Comparison of ENCODE assay signal across 22 cellular contexts in genomic region chr15:67022587-67022986, GRCh38.
"Had no signal": no experiment of that assay in that cellular context is flagged by ENCODE, and none has a peak within 500 bp of the region (broad histone marks: within the 10 kb centered on the region; RNA-seq: fewer than 3 reads in every experiment).

No MANE protein-coding gene starts in this region.

- FAIRE-seq: RCC 7860 had no signal

- H3K9me3 ChIP-seq: adrenal gland had no signal

- H3K27me3 ChIP-seq: adrenal gland had no signal

- H3K36me3 ChIP-seq: adrenal gland had no signal

- H3K4me3 Mint-ChIP-seq: activated CD4-positive, alpha-beta T cell treated with anti-CD3 and anti-CD28 coated beads, Interleukin-2, amount 10 ng/mL, durations not matched to agents 24 days and 14 days; activated naive CD4-positive, alpha-beta T cell treated with anti-CD3 and anti-CD28 coated beads for 36 hours; activated naive CD8-positive, alpha-beta T cell treated with anti-CD3 and anti-CD28 coated beads, Interleukin-2, amount 10 ng/mL, durations not matched to agents 7 days and 5 days; T-helper 17 cell; WTC11 had no signal

- ATAC-seq: T-helper 17 cell, WTC11 had no signal

- H3K4me3 ChIP-seq: adrenal gland had no signal

- H3K27ac Mint-ChIP-seq: activated CD4-positive, alpha-beta T cell treated with anti-CD3 and anti-CD28 coated beads, Interleukin-2, amount 10 ng/mL, durations not matched to agents 24 days and 14 days; activated naive CD4-positive, alpha-beta T cell treated with anti-CD3 and anti-CD28 coated beads for 36 hours; activated naive CD8-positive, alpha-beta T cell treated with anti-CD3 and anti-CD28 coated beads, Interleukin-2, amount 10 ng/mL, durations not matched to agents 7 days and 5 days; T-helper 17 cell; WTC11 had no signal

- H3K27me3 Mint-ChIP-seq: activated CD4-positive, alpha-beta T cell treated with anti-CD3 and anti-CD28 coated beads, Interleukin-2, amount 10 ng/mL, durations not matched to agents 24 days and 14 days; activated naive CD8-positive, alpha-beta T cell treated with anti-CD3 and anti-CD28 coated beads, Interleukin-2, amount 10 ng/mL, durations not matched to agents 7 days and 5 days had no signal

- DNase-seq: activated CD4-positive, alpha-beta T cell treated with anti-CD3 and anti-CD28 coated beads, Interleukin-2, amount 10 ng/mL, durations not matched to agents 24 days and 14 days; activated CD4-positive, alpha-beta T cell treated with anti-CD3 and anti-CD28 coated beads, Interleukin-2, amount 50 U/mL, for 48 hours; activated CD4-positive, CD25-positive, alpha-beta regulatory T cell treated with anti-CD3 and anti-CD28 coated beads, Interleukin-2, amount 50 U/mL, for 72 hours; activated gamma-delta T cell; activated naive CD4-positive, alpha-beta T cell treated with anti-CD3 and anti-CD28 coated beads for 36 hours; activated naive CD8-positive, alpha-beta T cell treated with anti-CD3 and anti-CD28 coated beads, Interleukin-2, amount 10 ng/mL, durations not matched to agents 7 days and 5 days; activated T-cell treated with anti-CD3 and anti-CD28 coated beads, Interleukin-2, amount 50 U/mL, for 1 hour; adrenal gland; anterior cingulate cortex; cerebellar nuclear complex; Karpas-422; NCI-H1048; NCI-H146; NCI-H187 treated with DMSO at 0.1 percent for 48 hours; NCI-H2081 treated with DMSO at 0.1 percent for 48 hours; NCI-H446; NCI-H524; SIG-M5; T-helper 17 cell; T-helper 9 cell had no signal

- H3K9me3 Mint-ChIP-seq: activated CD4-positive, alpha-beta T cell treated with anti-CD3 and anti-CD28 coated beads, Interleukin-2, amount 10 ng/mL, durations not matched to agents 24 days and 14 days; activated naive CD4-positive, alpha-beta T cell treated with anti-CD3 and anti-CD28 coated beads for 36 hours; activated naive CD8-positive, alpha-beta T cell treated with anti-CD3 and anti-CD28 coated beads, Interleukin-2, amount 10 ng/mL, durations not matched to agents 7 days and 5 days; WTC11 had no signal

- H3K27ac ChIP-seq: adrenal gland had no signal

- H3K36me3 Mint-ChIP-seq: activated naive CD8-positive, alpha-beta T cell treated with anti-CD3 and anti-CD28 coated beads, Interleukin-2, amount 10 ng/mL, durations not matched to agents 7 days and 5 days; WTC11 had no signal
